ENCODE assay signal across 21 cellular contexts in the genomic region with DNA sequence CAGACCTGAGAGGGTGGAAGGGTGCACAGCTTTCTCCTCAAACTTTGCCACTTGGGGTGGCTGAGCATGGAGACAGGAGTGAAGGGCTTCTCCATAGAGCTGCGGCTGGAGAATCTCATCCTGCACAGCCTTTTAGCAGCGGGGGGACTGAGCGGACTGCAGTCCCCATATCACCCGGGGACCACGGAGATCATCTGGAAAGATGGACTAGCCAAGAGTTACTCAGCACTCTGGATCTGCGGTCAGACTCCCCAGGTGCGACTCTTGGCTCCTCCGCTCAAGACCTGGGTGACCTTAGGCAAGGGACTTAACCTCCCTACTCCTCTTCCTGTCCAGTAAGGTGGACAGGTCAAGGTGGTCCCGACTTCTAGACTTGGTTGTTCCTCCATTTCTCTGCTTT.
A peak's percentile ranks its signal among the peaks of the same experiment; 100 is the strongest.
DNase-seq lines count a peak whose midpoint lies in the region; ATAC-seq and TF ChIP-seq lines count a peak whose summit lies in the region.
"Had no signal": no experiment of that assay in that cellular context is flagged by ENCODE, and none has a peak within 500 bp of the region (broad histone marks: within the 10 kb centered on the region; RNA-seq: fewer than 3 reads in every experiment).

No MANE protein-coding gene starts in this region.

- no peak overlapping the region for H3K9ac ChIP-seq in SK-N-SH
- H3K9ac ChIP-seq: KMS-11 had no signal

- H4K20me1 ChIP-seq in SK-N-SH (ENCODE audit: insufficient read depth), result no peaks in the 10 kb centered on the region

- no peak for TF ChIP-seq EP300 in SK-N-SH (IDR thresholded peaks at IDR 0.05; ENCODE audit: borderline replicate concordance in 1 of 2, low read depth in 1 of 2, low read length in 1 of 2)

- no peaks in the 10 kb centered on the region for H3K79me2 ChIP-seq in SK-N-SH (ENCODE audit: insufficient read depth)

- peaks cover 7% of the 10 kb centered on the region for H3F3A ChIP-seq in SK-N-SH (replicated peaks; ENCODE audit: insufficient read depth)

- POLR2A ChIA-PET in SK-N-SH (lab: Yijun Ruan, JAX), result no interaction called here
- POLR2A ChIA-PET in naive thymus-derived CD8-positive, alpha-beta T cell (lab: Charles Lee), result interaction anchor here (0.8 to 4.2 kb wide), 8 partner anchors 10 to 127 kb away, joined by 3 to 35 read pairs (median 5); no protein-coding TSS in a partner anchor

- CTCF ChIA-PET in SK-N-SH (lab: Yijun Ruan, JAX), result no interaction called here

- no peaks in the 10 kb centered on the region for H3K27me3 ChIP-seq in SK-N-SH (ENCODE audit: insufficient read depth)
- H3K27me3 ChIP-seq in vagina, result no peaks in the 10 kb centered on the region

- H3K27ac ChIP-seq in SK-N-SH (ENCODE audit: low read depth in 2 of 2, low read length in 1 of 2), result no peak overlapping the region
- H3K27ac ChIP-seq in vagina, result peak overlapping the region; percentile 80
- H3K27ac ChIP-seq: 22Rv1, KMS-11 had no signal

- no peak overlapping the region for H3K4me3 Mint-ChIP-seq in natural killer cell
- no peak overlapping the region for H3K4me3 Mint-ChIP-seq in natural killer cell treated with Interleukin-12 subunit alpha and Interleukin-12 subunit beta and Interleukin-15 and Interleukin-18, amount 100 ng/mL, for 72 hours
- peak overlapping the region in 8 of 10 donors; percentile 6 to 77 (median 41) for H3K4me3 Mint-ChIP-seq in naive thymus-derived CD8-positive, alpha-beta T cell
- H3K4me3 Mint-ChIP-seq: activated T-cell treated with anti-CD3 and anti-CD28 coated beads, Interleukin-2, amount 50 U/mL, for 72 hours had no signal

- TF ChIP-seq CTCF in SK-N-SH (IDR thresholded peaks at IDR 0.05) (no peak), natural killer cell (IDR thresholded peaks at IDR 0.05) (no peak), vagina (IDR thresholded peaks at IDR 0.05) (no peak)

- no peak overlapping the region for H3K27ac Mint-ChIP-seq in natural killer cell
- no peak overlapping the region for H3K27ac Mint-ChIP-seq in natural killer cell treated with Interleukin-12 subunit alpha and Interleukin-12 subunit beta and Interleukin-15 and Interleukin-18, amount 100 ng/mL, for 72 hours
- peak overlapping the region; percentile 8 to 100 (median 74) for H3K27ac Mint-ChIP-seq in naive thymus-derived CD8-positive, alpha-beta T cell
- H3K27ac Mint-ChIP-seq: activated T-cell treated with anti-CD3 and anti-CD28 coated beads, Interleukin-2, amount 50 U/mL, for 72 hours had no signal

- no peaks in the 10 kb centered on the region for H3K9me3 Mint-ChIP-seq in natural killer cell
- H3K9me3 Mint-ChIP-seq in natural killer cell treated with Interleukin-12 subunit alpha and Interleukin-12 subunit beta and Interleukin-15 and Interleukin-18, amount 100 ng/mL, for 72 hours, result no peaks in the 10 kb centered on the region
- H3K9me3 Mint-ChIP-seq in naive thymus-derived CD8-positive, alpha-beta T cell, result no peaks in the 10 kb centered on the region
- H3K9me3 Mint-ChIP-seq: activated T-cell treated with anti-CD3 and anti-CD28 coated beads, Interleukin-2, amount 50 U/mL, for 72 hours had no signal

- no peak overlapping the region for H3K4me2 ChIP-seq in SK-N-SH
- H3K4me2 ChIP-seq: KMS-11, smooth muscle cell had no signal

- no peak for ATAC-seq in SK-N-SH treated with all-trans-retinoic acid at 6 μM for 48 hours
- ATAC-seq in natural killer cell, result no peak
- ATAC-seq in natural killer cell treated with Interleukin-12 subunit alpha and Interleukin-12 subunit beta and Interleukin-15 and Interleukin-18, amount 100 ng/mL, for 72 hours, result no peak
- no peak for ATAC-seq in naive thymus-derived CD8-positive, alpha-beta T cell
- ATAC-seq in GM18867 (IDR thresholded peaks at IDR 0.05; ENCODE audit: unreplicated experiment), result no peak
- no peak for ATAC-seq in HG02840 (IDR thresholded peaks at IDR 0.05; ENCODE audit: low FRiP score, unreplicated experiment)
- ATAC-seq: activated T-cell treated with anti-CD3 and anti-CD28 coated beads, Interleukin-2, amount 50 U/mL, for 72 hours had no signal

- H3K9me2 ChIP-seq in SK-N-SH, result no peaks in the 10 kb centered on the region

- no peak overlapping the region for H2AFZ ChIP-seq in SK-N-SH (ENCODE audit: low read depth)

- intact Hi-C loops in natural killer cell (cut with micrococcal nuclease) (no loop called here), vagina (cut with DNase I) (no loop called here)

- no peak for TF ChIP-seq POLR2A in vagina (IDR thresholded peaks at IDR 0.05)

- 82% methylated on average over 9 of the region's 9 CpGs for WGBS in SK-N-SH (ENCODE audit: low lambda C conversion rate)

- no peak for TF ChIP-seq RAD21 in SK-N-SH (IDR thresholded peaks at IDR 0.05; ENCODE audit: low read length)

- H3K36me3 Mint-ChIP-seq in natural killer cell, result no peaks in the 10 kb centered on the region
- H3K36me3 Mint-ChIP-seq in natural killer cell treated with Interleukin-12 subunit alpha and Interleukin-12 subunit beta and Interleukin-15 and Interleukin-18, amount 100 ng/mL, for 72 hours, result no peaks in the 10 kb centered on the region
- no peaks in the 10 kb centered on the region for H3K36me3 Mint-ChIP-seq in naive thymus-derived CD8-positive, alpha-beta T cell

- peaks cover 0 to 7% of the 10 kb centered on the region in 2 donors for H3K27me3 Mint-ChIP-seq in natural killer cell (ENCODE audit: low read depth in 2 of 2)
- peaks cover 5 to 10% of the 10 kb centered on the region in 2 donors for H3K27me3 Mint-ChIP-seq in natural killer cell treated with Interleukin-12 subunit alpha and Interleukin-12 subunit beta and Interleukin-15 and Interleukin-18, amount 100 ng/mL, for 72 hours
- H3K27me3 Mint-ChIP-seq in naive thymus-derived CD8-positive, alpha-beta T cell, result no peaks in the 10 kb centered on the region

- H3K4me3 ChIP-seq in SK-N-SH (ENCODE audit: low read depth in 2 of 2, low read length in 1 of 2), result no peak overlapping the region
- no peak overlapping the region for H3K4me3 ChIP-seq in vagina
- H3K4me3 ChIP-seq: HAP-1, smooth muscle cell had no signal

- H3K36me3 ChIP-seq in SK-N-SH (replicated peaks in 1 of 2; ENCODE audit: control insufficient read depth in 1 of 2, insufficient read depth in 2 of 2, low read length in 1 of 2) (no peaks in the 10 kb centered on the region), vagina (no peaks in the 10 kb centered on the region)
- H3K36me3 ChIP-seq: HAP-1 had no signal

- DNase-seq in SK-N-SH, result peak; percentile 10
- peak; percentile 10 for DNase-seq in natural killer cell
- no peak for DNase-seq in natural killer cell treated with Interleukin-12 subunit alpha and Interleukin-12 subunit beta and Interleukin-15 and Interleukin-18, amount 100 ng/mL, for 72 hours (ENCODE audit: low spot score)
- no peak for DNase-seq in naive thymus-derived CD8-positive, alpha-beta T cell
- DNase-seq in vagina (ENCODE audit: extremely low spot score in 2 of 2), result peak in 1 of 2 donors; percentile 85
- DNase-seq: activated T-cell treated with anti-CD3 and anti-CD28 coated beads, Interleukin-2, amount 50 U/mL, for 72 hours; AML-193; caudate nucleus; foreskin melanocyte; kidney glomerular epithelial cell; NCI-H187; OCI-M1; SIG-M5; stimulated activated CD4-positive, alpha-beta T cell treated with anti-CD3 and anti-CD28 coated beads, Interleukin-4, amount 100 ng/mL, for 1 hour had no signal

- no peaks in the 10 kb centered on the region for H3K9me3 ChIP-seq in SK-N-SH
- no peaks in the 10 kb centered on the region for H3K9me3 ChIP-seq in vagina
- H3K9me3 ChIP-seq: HAP-1 had no signal

- H3K4me1 ChIP-seq in SK-N-SH (ENCODE audit: control insufficient read depth in 1 of 2, insufficient read depth in 2 of 2, low read depth in 1 of 2, low read length in 1 of 2), result peaks cover 8 to 18% of the 10 kb centered on the region in 2 experiments; a peak in 3 of 4 replicates
- H3K4me1 ChIP-seq in vagina, result peaks cover 66% of the 10 kb centered on the region

- peaks cover 0 to 6% of the 10 kb centered on the region in 2 donors for H3K4me1 Mint-ChIP-seq in natural killer cell
- H3K4me1 Mint-ChIP-seq in natural killer cell treated with Interleukin-12 subunit alpha and Interleukin-12 subunit beta and Interleukin-15 and Interleukin-18, amount 100 ng/mL, for 72 hours (ENCODE audit: low read depth in 2 of 2), result peaks cover 0 to 4% of the 10 kb centered on the region in 2 donors
- peaks cover 29 to 94% (median 91%) of the 10 kb centered on the region in 4 donors for H3K4me1 Mint-ChIP-seq in naive thymus-derived CD8-positive, alpha-beta T cell

TF ChIP-seq in SK-N-SH, 30 proteins besides CTCF, POLR2A, EP300 and RAD21 (continues in another document):
- TF ChIP-seq MXI1 (IDR thresholded peaks at IDR 0.05; ENCODE audit: low read depth, low read length), result no peak
- no peak for TF ChIP-seq TAF1 (IDR thresholded peaks at IDR 0.05; ENCODE audit: borderline replicate concordance, low read depth, low read length)

TF ChIP-seq in SK-N-SH treated with all-trans-retinoic acid at 6 μM for 48 hours, 23 proteins besides CTCF, POLR2A, EP300 and RAD21:
- TF ChIP-seq, protein P1, sequence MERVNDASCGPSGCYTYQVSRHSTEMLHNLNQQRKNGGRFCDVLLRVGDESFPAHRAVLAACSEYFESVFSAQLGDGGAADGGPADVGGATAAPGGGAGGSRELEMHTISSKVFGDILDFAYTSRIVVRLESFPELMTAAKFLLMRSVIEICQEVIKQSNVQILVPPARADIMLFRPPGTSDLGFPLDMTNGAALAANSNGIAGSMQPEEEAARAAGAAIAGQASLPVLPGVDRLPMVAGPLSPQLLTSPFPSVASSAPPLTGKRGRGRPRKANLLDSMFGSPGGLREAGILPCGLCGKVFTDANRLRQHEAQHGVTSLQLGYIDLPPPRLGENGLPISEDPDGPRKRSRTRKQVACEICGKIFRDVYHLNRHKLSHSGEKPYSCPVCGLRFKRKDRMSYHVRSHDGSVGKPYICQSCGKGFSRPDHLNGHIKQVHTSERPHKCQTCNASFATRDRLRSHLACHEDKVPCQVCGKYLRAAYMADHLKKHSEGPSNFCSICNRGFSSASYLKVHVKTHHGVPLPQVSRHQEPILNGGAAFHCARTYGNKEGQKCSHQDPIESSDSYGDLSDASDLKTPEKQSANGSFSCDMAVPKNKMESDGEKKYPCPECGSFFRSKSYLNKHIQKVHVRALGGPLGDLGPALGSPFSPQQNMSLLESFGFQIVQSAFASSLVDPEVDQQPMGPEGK (CRISPR knock-in tag; IDR thresholded peaks at IDR 0.05; ENCODE audit: borderline replicate concordance), result no peak
- no peak for TF ChIP-seq ESRRG (CRISPR knock-in tag; IDR thresholded peaks at IDR 0.05)
- no peak for TF ChIP-seq SNAI2 (CRISPR knock-in tag; IDR thresholded peaks at IDR 0.05)
- TF ChIP-seq ZC3H10 (CRISPR knock-in tag; IDR thresholded peaks at IDR 0.05), result no peak
- no peak for TF ChIP-seq BACH2 (CRISPR knock-in tag; IDR thresholded peaks at IDR 0.05; ENCODE audit: borderline replicate concordance)

Comparison
In these comparisons a context has a peak if more than half of its experiments do, and no peak if none do; other contexts are left out.
1. DNase-seq: peak in SK-N-SH (single experiment) and natural killer cell (single experiment); none in natural killer cell treated with Interleukin-12 subunit alpha and Interleukin-12 subunit beta and Interleukin-15 and Interleukin-18, amount 100 ng/mL, for 72 hours (single experiment) and naive thymus-derived CD8-positive, alpha-beta T cell (0 of 10).
2. H3K27ac Mint-ChIP-seq: peak in naive thymus-derived CD8-positive, alpha-beta T cell (10 of 10); none in natural killer cell (0 of 2) and natural killer cell treated with Interleukin-12 subunit alpha and Interleukin-12 subunit beta and Interleukin-15 and Interleukin-18, amount 100 ng/mL, for 72 hours (0 of 2).
3. H3K4me3 Mint-ChIP-seq: peak in naive thymus-derived CD8-positive, alpha-beta T cell (8 of 10); none in natural killer cell (single experiment) and natural killer cell treated with Interleukin-12 subunit alpha and Interleukin-12 subunit beta and Interleukin-15 and Interleukin-18, amount 100 ng/mL, for 72 hours (single experiment).